In genomic region chr2:34912084-34912483, GRCh38 we compare ENCODE assay signal across 16 cellular contexts.
DNase-seq lines count a peak whose midpoint lies in the region; ATAC-seq and TF ChIP-seq lines count a peak whose summit lies in the region.
"Had no signal": no experiment of that assay in that cellular context is flagged by ENCODE, and none has a peak within 500 bp of the region (broad histone marks: within the 10 kb centered on the region; RNA-seq: fewer than 3 reads in every experiment).

No MANE protein-coding gene starts in this region.

- WGBS in heart left ventricle, 4 donors: 69 to 79% (median 75%) methylated on average over 2 of the region's 2 CpGs

- H3K27ac ChIP-seq in heart left ventricle: no peak overlapping the region
- H3K27ac ChIP-seq: C4-2B, HL-60, neural progenitor cell had no signal

- no peak for TF ChIP-seq CTCF in heart left ventricle (IDR thresholded peaks at IDR 0.05)

- no peaks in the 10 kb centered on the region for H3K4me1 ChIP-seq in heart left ventricle
- H3K4me1 ChIP-seq: neural progenitor cell had no signal

- peaks cover 0 to 4% (median 0%) of the 10 kb centered on the region in 12 donors for H3K9me3 ChIP-seq in heart left ventricle

- ATAC-seq in GM18861 (IDR thresholded peaks at IDR 0.05; ENCODE audit: unreplicated experiment) (peak; percentile 99), GM21515 (IDR thresholded peaks at IDR 0.05; ENCODE audit: unreplicated experiment) (peak; percentile 92), HG03060 (IDR thresholded peaks at IDR 0.05; ENCODE audit: low read depth, unreplicated experiment) (peak; percentile 93), heart left ventricle (no peak)
- ATAC-seq: stimulated activated naive CD8-positive, alpha-beta T cell treated with anti-CD3 and anti-CD28 coated beads, Interleukin-15, Interleukin-2, amounts not matched to agents 100 U/mL and 50 U/mL, for 24 hours had no signal

- no peaks in the 10 kb centered on the region for H3K36me3 ChIP-seq in heart left ventricle
- H3K36me3 ChIP-seq: neural progenitor cell had no signal

- no peak overlapping the region for H3K4me3 ChIP-seq in heart left ventricle
- H3K4me3 ChIP-seq: neural progenitor cell had no signal

- peak; percentile 79 for DNase-seq in MV-4-11 (lab: John Stamatoyannopoulos, UW)
- DNase-seq in amygdala (lab: John Stamatoyannopoulos, UW): no peak
- DNase-seq in NCI-H2029 (lab: John Stamatoyannopoulos, UW): no peak
- no peak for DNase-seq in NCI-H526 (lab: John Stamatoyannopoulos, UW)
- no peak for DNase-seq in heart left ventricle
- DNase-seq: activated naive CD8-positive, alpha-beta T cell treated with anti-CD3 and anti-CD28 coated beads for 36 hours; dermis blood vessel endothelial cell; NCI-H1048; NK-92 treated with Interleukin-12 subunit alpha and Interleukin-12 subunit beta, amount 100 ng/mL, for 24 hours; stimulated activated naive CD8-positive, alpha-beta T cell treated with anti-CD3 and anti-CD28 coated beads, Interleukin-15, Interleukin-2, amounts not matched to agents 100 U/mL and 50 U/mL, for 24 hours had no signal

- no peak for TF ChIP-seq POLR2A in heart left ventricle (IDR thresholded peaks at IDR 0.05)

- intact Hi-C loops in heart left ventricle (cut with DNase I): no loop called here

- no peaks in the 10 kb centered on the region for H3K27me3 ChIP-seq in heart left ventricle
- H3K27me3 ChIP-seq: neural progenitor cell had no signal

Comparison
In these comparisons a context has a peak if more than half of its experiments do, and no peak if none do; other contexts are left out.
1. ATAC-seq: peak in GM18861 (single experiment), GM21515 (single experiment) and HG03060 (single experiment); none in heart left ventricle (0 of 4).